8 cellular contexts compared by ENCODE assay signal in the genomic region with DNA sequence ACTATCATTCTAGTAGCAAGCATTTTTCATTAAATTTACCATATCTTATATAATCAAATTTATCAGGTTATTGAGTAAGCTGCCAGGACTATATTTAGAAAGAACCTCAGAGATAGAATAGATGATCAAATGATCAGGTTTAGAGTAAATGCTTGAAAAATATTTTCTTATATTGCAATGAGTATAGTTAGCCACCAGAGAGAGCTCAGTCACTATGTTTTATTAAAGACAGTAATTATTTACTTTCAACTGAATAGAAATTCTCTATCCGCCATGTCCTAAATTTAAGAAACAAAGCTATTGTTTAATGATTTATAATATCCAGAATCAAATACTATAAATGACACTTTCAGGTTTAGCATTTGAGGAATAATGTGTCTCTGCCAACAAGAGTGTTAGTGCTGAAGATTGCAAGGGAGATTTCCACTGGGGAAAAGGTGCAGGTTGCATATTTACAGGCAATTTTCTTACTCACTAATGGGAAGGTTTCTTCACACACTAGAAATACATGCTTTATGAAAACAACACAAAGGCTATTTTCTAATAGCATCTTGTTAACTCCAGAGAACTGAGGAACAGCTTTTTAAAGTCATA.
DNase-seq lines count a peak whose midpoint lies in the region; ATAC-seq and TF ChIP-seq lines count a peak whose summit lies in the region.

No MANE protein-coding gene starts in this region.

- WGBS in prostate gland = 20% methylated on average over 1 of the region's 1 CpG
- WGBS in aorta, 2 donors = 11 to 17% methylated on average over 1 of the region's 1 CpG

- intact Hi-C loops in left ventricle myocardium inferior (cut with micrococcal nuclease) (loop anchor here (5.0 kb wide), 1 partner anchor 299 kb away; no protein-coding TSS in a partner anchor), cardiac septum (cut with DNase I) (loop anchor here (1.0 kb wide), 1 partner anchor 298 kb away; no protein-coding TSS in a partner anchor), colonic mucosa (cut with DNase I) (loop anchor here (5.0 kb wide), 1 partner anchor 299 kb away; no protein-coding TSS in a partner anchor), prostate gland (cut with DNase I) (loop anchor here (2.0 kb wide), 1 partner anchor 299 kb away; no protein-coding TSS in a partner anchor), aorta (cut with DNase I) (loop anchor here (5.0 to 10.0 kb wide), 2 partner anchors 297 to 299 kb away; no protein-coding TSS in a partner anchor)

- H3K4me3 ChIP-seq in left ventricle myocardium inferior (no peak overlapping the region), colonic mucosa (no peak overlapping the region), prostate gland (no peak overlapping the region), aorta (ENCODE audit: low read length in 2 of 2) (no peak overlapping the region)

- no peak for ATAC-seq in GM21723 (IDR thresholded peaks at IDR 0.05; ENCODE audit: unreplicated experiment)
- no peak for ATAC-seq in HG02973 (IDR thresholded peaks at IDR 0.05; ENCODE audit: unreplicated experiment)
- ATAC-seq in aorta (ENCODE audit: low FRiP score) = no peak

- H3K36me3 ChIP-seq in left ventricle myocardium inferior (no peaks in the 10 kb centered on the region), colonic mucosa (no peaks in the 10 kb centered on the region), prostate gland (no peaks in the 10 kb centered on the region), aorta (ENCODE audit: control insufficient read depth in 1 of 2, insufficient read depth in 2 of 2, low read length in 1 of 2) (no peaks in the 10 kb centered on the region)

- H3K9ac ChIP-seq in colonic mucosa (ENCODE audit: low read depth in 2 of 2, low read length in 2 of 2) = no peak overlapping the region

- H3K27me3 ChIP-seq in left ventricle myocardium inferior (ENCODE audit: low read depth) (no peaks in the 10 kb centered on the region), colonic mucosa (no peaks in the 10 kb centered on the region), prostate gland (replicated peaks; ENCODE audit: insufficient read depth) (no peaks in the 10 kb centered on the region), aorta (ENCODE audit: control insufficient read depth in 1 of 2, insufficient read depth in 2 of 2, low read length in 1 of 2) (no peaks in the 10 kb centered on the region)

- H3K4me1 ChIP-seq in left ventricle myocardium inferior (no peaks in the 10 kb centered on the region), colonic mucosa (no peaks in the 10 kb centered on the region), prostate gland (replicated peaks) (no peaks in the 10 kb centered on the region), aorta (ENCODE audit: control insufficient read depth in 1 of 2, insufficient read depth in 2 of 2, low read length in 2 of 2) (no peaks in the 10 kb centered on the region)

- TF ChIP-seq CTCF in left ventricle myocardium inferior (IDR thresholded peaks at IDR 0.05; ENCODE audit: borderline replicate concordance) = peak; percentile 73
- TF ChIP-seq CTCF in colonic mucosa (IDR thresholded peaks at IDR 0.05) = peak; percentile 29
- TF ChIP-seq CTCF in prostate gland (IDR thresholded peaks at IDR 0.05) = peak in 3 of 4 experiments; percentile 54 to 66 (median 60)

- no peak for DNase-seq in left ventricle myocardium inferior
- no peak for DNase-seq in cardiac septum (ENCODE audit: low spot score)
- DNase-seq in NCI-H460 (ENCODE audit: extremely low read depth, low read depth) = peak; percentile 9
- no peak for DNase-seq in colonic mucosa
- no peak for DNase-seq in prostate gland (ENCODE audit: low spot score)
- no peak for DNase-seq in aorta

- TF ChIP-seq POLR2A in prostate gland (IDR thresholded peaks at IDR 0.05) = no peak

- H3K9me3 ChIP-seq in left ventricle myocardium inferior (replicated peaks) (no peaks in the 10 kb centered on the region), colonic mucosa (no peaks in the 10 kb centered on the region), prostate gland (no peaks in the 10 kb centered on the region), aorta (ENCODE audit: control insufficient read depth, low read length) (no peaks in the 10 kb centered on the region)

- H3K27ac ChIP-seq in left ventricle myocardium inferior (replicated peaks) (no peak overlapping the region), colonic mucosa (no peak overlapping the region), prostate gland (no peak overlapping the region), aorta (ENCODE audit: low read depth in 1 of 2, low read length in 2 of 2) (no peak overlapping the region)
